Comparison of ENCODE assay signal across 20 cellular contexts in the genomic region with DNA sequence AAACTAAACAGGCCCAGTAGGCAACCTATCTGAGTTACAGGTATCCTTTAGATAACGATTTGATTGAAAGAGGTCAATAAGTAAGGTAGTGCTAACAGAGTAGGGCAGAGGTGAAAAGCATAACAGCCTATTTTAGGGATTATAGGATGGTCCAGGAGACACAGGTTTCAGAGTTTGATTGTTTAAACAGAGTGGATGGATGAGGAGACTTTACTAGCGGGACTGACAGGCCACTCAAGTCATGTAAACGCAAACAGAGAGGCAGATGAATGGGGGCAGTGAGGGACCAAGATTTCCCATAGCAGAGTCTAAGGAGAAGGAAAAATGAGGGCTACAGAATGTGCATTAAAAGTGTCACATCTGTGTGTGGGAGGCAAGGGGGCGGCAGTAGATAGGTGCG. TPM values are rescaled to one million over a fixed set of nuclear protein-coding genes. Genes with fewer than 3 reads are reported as not detected.
DNase-seq lines count a peak whose midpoint lies in the region; ATAC-seq and TF ChIP-seq lines count a peak whose summit lies in the region.
"Had no signal": no experiment of that assay in that cellular context is flagged by ENCODE, and none has a peak within 500 bp of the region (broad histone marks: within the 10 kb centered on the region; RNA-seq: fewer than 3 reads in every experiment).

No MANE protein-coding gene starts in this region.

- H3K9me3 Mint-ChIP-seq in progenitor cell of endocrine pancreas (ENCODE audit: low read depth) = peaks cover 3% of the 10 kb centered on the region
- H3K9me3 Mint-ChIP-seq: naive thymus-derived CD8-positive, alpha-beta T cell had no signal

- H3K27me3 Mint-ChIP-seq in progenitor cell of endocrine pancreas = peaks cover 5% of the 10 kb centered on the region
- H3K27me3 Mint-ChIP-seq: naive thymus-derived CD8-positive, alpha-beta T cell had no signal

- H3K4me1 Mint-ChIP-seq in progenitor cell of endocrine pancreas (ENCODE audit: low read depth) = peaks cover 68% of the 10 kb centered on the region

- peak overlapping the region; percentile 28 for H3K4me3 Mint-ChIP-seq in progenitor cell of endocrine pancreas (ENCODE audit: low read depth)
- H3K4me3 Mint-ChIP-seq: naive thymus-derived CD8-positive, alpha-beta T cell had no signal

- H3K36me3 ChIP-seq in left ventricle myocardium inferior = no peaks in the 10 kb centered on the region
- no peaks in the 10 kb centered on the region for H3K36me3 ChIP-seq in esophagus muscularis mucosa
- H3K36me3 ChIP-seq in aorta (ENCODE audit: control insufficient read depth in 1 of 2, insufficient read depth in 2 of 2, low read length in 1 of 2) = peaks cover 0 to 2% of the 10 kb centered on the region in 2 donors
- no peaks in the 10 kb centered on the region for H3K36me3 ChIP-seq in esophagus squamous epithelium

- H3K27ac Mint-ChIP-seq in progenitor cell of endocrine pancreas = peak overlapping the region; percentile 63

- H3K4me1 ChIP-seq in left ventricle myocardium inferior (peaks cover 43% of the 10 kb centered on the region), esophagus muscularis mucosa (peaks cover 0 to 24% (median 13%) of the 10 kb centered on the region in 4 donors), aorta (ENCODE audit: control insufficient read depth in 1 of 2, insufficient read depth in 2 of 2, low read length in 2 of 2) (peaks cover 4 to 8% of the 10 kb centered on the region in 2 donors), esophagus squamous epithelium (peaks cover 10 to 60% (median 35%) of the 10 kb centered on the region in 3 donors)

- TF ChIP-seq POLR2A in esophagus muscularis mucosa (IDR thresholded peaks at IDR 0.05; ENCODE audit: low read depth) = no peak
- no peak for TF ChIP-seq POLR2A in esophagus squamous epithelium (IDR thresholded peaks at IDR 0.05)

- peak overlapping the region; percentile 87 for H3K27ac ChIP-seq in left ventricle myocardium inferior (replicated peaks)
- peak overlapping the region in 1 of 4 donors; percentile 85 for H3K27ac ChIP-seq in esophagus muscularis mucosa (replicated peaks in 1 of 4)
- peak overlapping the region in 1 of 2 donors; percentile 48 for H3K27ac ChIP-seq in aorta (ENCODE audit: low read depth in 1 of 2, low read length in 2 of 2)
- peak overlapping the region in 1 of 4 donors; percentile 93 for H3K27ac ChIP-seq in esophagus squamous epithelium

- no peak for TF ChIP-seq CTCF in left ventricle myocardium inferior (IDR thresholded peaks at IDR 0.05; ENCODE audit: borderline replicate concordance)
- no peak for TF ChIP-seq CTCF in esophagus muscularis mucosa (IDR thresholded peaks at IDR 0.05)
- no peak for TF ChIP-seq CTCF in progenitor cell of endocrine pancreas (IDR thresholded peaks at IDR 0.05; ENCODE audit: unreplicated experiment)
- no peak for TF ChIP-seq CTCF in esophagus squamous epithelium (IDR thresholded peaks at IDR 0.05)

- H3K9me3 ChIP-seq in left ventricle myocardium inferior (replicated peaks) (no peaks in the 10 kb centered on the region), esophagus muscularis mucosa (no peaks in the 10 kb centered on the region), aorta (ENCODE audit: control insufficient read depth, low read length) (no peaks in the 10 kb centered on the region), esophagus squamous epithelium (no peaks in the 10 kb centered on the region)

- ATAC-seq in Right ventricle myocardium superior (ENCODE audit: poor library complexity) (no peak), aorta (ENCODE audit: low FRiP score) (no peak), GM21526 (IDR thresholded peaks at IDR 0.05; ENCODE audit: low FRiP score, unreplicated experiment) (no peak)
- ATAC-seq: naive thymus-derived CD8-positive, alpha-beta T cell had no signal

- intact Hi-C loops in left ventricle myocardium inferior (cut with micrococcal nuclease) (no loop called here), Right ventricle myocardium superior (cut with DNase I) (no loop called here), esophagus muscularis mucosa (cut with DNase I) (no loop called here), aorta (cut with DNase I) (no loop called here), esophagus squamous epithelium (cut with DNase I) (no loop called here)

- no peak for TF ChIP-seq EP300 in esophagus muscularis mucosa (IDR thresholded peaks at IDR 0.05)

- H3K4me3 ChIP-seq in left ventricle myocardium inferior = peak overlapping the region; percentile 70
- peak overlapping the region in 3 of 4 donors; percentile 24 to 73 (median 70) for H3K4me3 ChIP-seq in esophagus muscularis mucosa
- peak overlapping the region; percentile 15 to 20 for H3K4me3 ChIP-seq in aorta (ENCODE audit: low read length in 2 of 2)
- H3K4me3 ChIP-seq in esophagus squamous epithelium = peak overlapping the region in 1 of 4 donors; percentile 80

- peaks cover 1% of the 10 kb centered on the region for H3K36me3 Mint-ChIP-seq in progenitor cell of endocrine pancreas (ENCODE audit: insufficient read depth)
- H3K36me3 Mint-ChIP-seq: naive thymus-derived CD8-positive, alpha-beta T cell had no signal

- DNase-seq in left ventricle myocardium inferior = no peak
- no peak for DNase-seq in Right ventricle myocardium superior
- DNase-seq in esophagus muscularis mucosa (ENCODE audit: extremely low spot score) = no peak
- DNase-seq in progenitor cell of endocrine pancreas (ENCODE audit: low spot score, unreplicated experiment) = no peak
- DNase-seq in aorta = no peak
- DNase-seq in kidney tubule cell (ENCODE audit: low spot score) = no peak
- no peak for DNase-seq in esophagus squamous epithelium (lab: John Stamatoyannopoulos, UW)
- DNase-seq: activated CD4-positive, alpha-beta T cell treated with anti-CD3 and anti-CD28 coated beads for 48 hours; cerebellar nuclear complex; DMS153; effector memory CD4-positive, alpha-beta T cell; GF-D8; mesenchymal stem cell; naive thymus-derived CD8-positive, alpha-beta T cell; NCI-H1048; NCI-H2081; NCI-H524; stimulated activated naive CD4-positive, alpha-beta T cell; SW 1271 had no signal

- H3K27me3 ChIP-seq in left ventricle myocardium inferior (ENCODE audit: low read depth) (no peaks in the 10 kb centered on the region), esophagus muscularis mucosa (no peaks in the 10 kb centered on the region), aorta (ENCODE audit: control insufficient read depth in 1 of 2, insufficient read depth in 2 of 2, low read length in 1 of 2) (no peaks in the 10 kb centered on the region), esophagus squamous epithelium (peaks cover 0 to 46% (median 0%) of the 10 kb centered on the region in 4 donors)

- WGBS in esophagus muscularis mucosa = 74% methylated on average over 5 of the region's 5 CpGs
- 70 to 81% methylated on average over 5 of the region's 5 CpGs for WGBS in aorta, 2 donors
- WGBS in esophagus squamous epithelium, 2 donors = 76 to 86% methylated on average over 5 of the region's 5 CpGs

RNA-seq across cellular contexts. Expression of gene NEDD9, which starts 4.8 kb away (rescaled TPM):
- total RNA-seq in left ventricle myocardium inferior = 28.1 TPM
- total RNA-seq in Right ventricle myocardium superior = 23.7 TPM
- total RNA-seq in esophagus muscularis mucosa = 10 to 100 TPM; 18.3 to 47.2 (median 32.9) TPM
- 13.6 and 14.1 TPM in 2 replicates for total RNA-seq in progenitor cell of endocrine pancreas
- total RNA-seq in aorta = 100 to 1,000 TPM in 1 of 2 donors, 10 to 100 TPM in 1; 49.8 to 252 TPM
- polyA plus RNA-seq in aorta = 10 to 100 TPM; 11.3 to 26.9 TPM
- 10 to 100 TPM in 2 of 4 donors, 1 to 10 TPM in 2; 7.7 to 14.9 (median 10.9) TPM for total RNA-seq in esophagus squamous epithelium
